Comparison of ENCODE assay signal across 8 cellular contexts in genomic region chr1:70386121-70386520, GRCh38.
"Had no signal": no experiment of that assay in that cellular context is flagged by ENCODE, and none has a peak within 500 bp of the region (broad histone marks: within the 10 kb centered on the region; RNA-seq: fewer than 3 reads in every experiment).

No MANE protein-coding gene starts in this region.

- H3K9ac ChIP-seq: GM23248 had no signal

- H2AFZ ChIP-seq: GM23248 had no signal

- H3K27ac Mint-ChIP-seq: IgD-negative memory B cell had no signal

- H3K4me3 Mint-ChIP-seq: H9, IgD-negative memory B cell had no signal

- H3K27ac ChIP-seq: GM23248, HL-60 had no signal

- FAIRE-seq: HepG2 had no signal

- H3K4me3 ChIP-seq: GM23248 had no signal

- H3K27me3 Mint-ChIP-seq: IgD-negative memory B cell had no signal

- H3K9me3 Mint-ChIP-seq: H9, IgD-negative memory B cell had no signal

- H3K36me3 Mint-ChIP-seq: IgD-negative memory B cell had no signal

- DNase-seq: GM23248, GOT3, H9, HCEC 1CT, KBM-7 had no signal

- H3K4me1 Mint-ChIP-seq: H9 had no signal
